Comparison of ENCODE assay signal across 28 cellular contexts in genomic region chr7:47833211-47833610, GRCh38.
DNase-seq lines count a peak whose midpoint lies in the region; ATAC-seq and TF ChIP-seq lines count a peak whose summit lies in the region.
"Had no signal": no experiment of that assay in that cellular context is flagged by ENCODE, and none has a peak within 500 bp of the region (broad histone marks: within the 10 kb centered on the region; RNA-seq: fewer than 3 reads in every experiment).

No MANE protein-coding gene starts in this region.

- ATAC-seq in GM18909 (IDR thresholded peaks at IDR 0.05; ENCODE audit: poor library complexity, unreplicated experiment) (peak; percentile 81), HG02943 (IDR thresholded peaks at IDR 0.05; ENCODE audit: low read depth, unreplicated experiment) (peak; percentile 64), Panc1 (no peak), GM21360 (IDR thresholded peaks at IDR 0.05; ENCODE audit: unreplicated experiment) (no peak), GM23338 (no peak)
- ATAC-seq in stimulated activated memory B cell treated with anti-CD40 and anti-IgM and Interleukin-4, amounts not matched to agents 10 μg/mL and 1 μg/mL and 100 μg/mL, for 72 hours = peak; percentile 82

- intact Hi-C loops in Panc1 (cut with micrococcal nuclease; ENCODE audit: unreplicated experiment) = no loop called here
- intact Hi-C loops in stomach (cut with DNase I; ENCODE audit: low total_unique reads) = no loop called here

- H3K9me3 Mint-ChIP-seq in stimulated activated memory B cell treated with anti-CD40 and anti-IgM and Interleukin-4, amounts not matched to agents 10 μg/mL and 1 μg/mL and 100 μg/mL, for 72 hours = no peaks in the 10 kb centered on the region
- no peaks in the 10 kb centered on the region for H3K9me3 Mint-ChIP-seq in GM23338
- H3K9me3 Mint-ChIP-seq: CD4-positive, CD25-positive, alpha-beta regulatory T cell had no signal

- H3K4me1 Mint-ChIP-seq in stimulated activated memory B cell treated with anti-CD40 and anti-IgM and Interleukin-4, amounts not matched to agents 10 μg/mL and 1 μg/mL and 100 μg/mL, for 72 hours = peaks cover 15% of the 10 kb centered on the region
- no peaks in the 10 kb centered on the region for H3K4me1 Mint-ChIP-seq in GM23338
- H3K4me1 Mint-ChIP-seq: CD4-positive, CD25-positive, alpha-beta regulatory T cell had no signal

- no TSS peak for BruUV-seq in Panc1 (replicated peaks; lab: Mats Ljungman, UMichigan)

- H3K36me3 ChIP-seq in Panc1 (ENCODE audit: control insufficient read depth, insufficient read depth, low read length) = no peaks in the 10 kb centered on the region
- H3K36me3 ChIP-seq in stomach = no peaks in the 10 kb centered on the region
- H3K36me3 ChIP-seq in GM23338 (ENCODE audit: insufficient read depth) = no peaks in the 10 kb centered on the region
- H3K36me3 ChIP-seq: spleen, thoracic aorta, vagina had no signal

- in situ Hi-C loops in Panc1 (cut with HindIII; ENCODE audit: low pct_unique_long_range_greater_than_20kb, low sequenced_read_pairs) = no loop called here

- H3K4me2 ChIP-seq in GM23338 = no peak overlapping the region
- H3K4me2 ChIP-seq: KMS-11, SK-N-SH had no signal

- CTCF ChIA-PET in Panc1 (lab: Charles Lee) = interaction anchor here (0.5 to 0.9 kb wide), 2 partner anchors 14 to 269 kb away, joined by 3 to 6 read pairs; no protein-coding TSS in a partner anchor

- no peaks in the 10 kb centered on the region for H3K9me2 ChIP-seq in GM23338 (ENCODE audit: insufficient read depth)
- H3K9me2 ChIP-seq: SK-N-SH had no signal

- H3K36me3 Mint-ChIP-seq in stimulated activated memory B cell treated with anti-CD40 and anti-IgM and Interleukin-4, amounts not matched to agents 10 μg/mL and 1 μg/mL and 100 μg/mL, for 72 hours = no peaks in the 10 kb centered on the region
- H3K36me3 Mint-ChIP-seq in GM23338 (ENCODE audit: low read depth) = no peaks in the 10 kb centered on the region
- H3K36me3 Mint-ChIP-seq: CD4-positive, CD25-positive, alpha-beta regulatory T cell had no signal

- peak overlapping the region; percentile 8; the same call in 1 of the 2 replicates for H3K27ac ChIP-seq in Panc1 (ENCODE audit: low read length)
- H3K27ac ChIP-seq in stomach = no peak overlapping the region
- no peak overlapping the region for H3K27ac ChIP-seq in GM23338 (ENCODE audit: low read depth)
- H3K27ac ChIP-seq: KMS-11, spleen, thoracic aorta, vagina had no signal

- H3K4me1 ChIP-seq in Panc1 (ENCODE audit: control insufficient read depth, insufficient read depth, low read length) = peaks cover 5% of the 10 kb centered on the region
- no peaks in the 10 kb centered on the region for H3K4me1 ChIP-seq in stomach
- H3K4me1 ChIP-seq in GM23338 (ENCODE audit: insufficient read depth) = no peaks in the 10 kb centered on the region
- H3K4me1 ChIP-seq: vagina had no signal

- H3K9me3 ChIP-seq in Panc1 (ENCODE audit: control insufficient read depth, insufficient read depth, low read depth, low read length) = no peaks in the 10 kb centered on the region
- H3K9me3 ChIP-seq in stomach = no peaks in the 10 kb centered on the region
- H3K9me3 ChIP-seq: SK-N-SH, spleen, thoracic aorta, vagina had no signal

- H3K27me3 ChIP-seq in Panc1 (ENCODE audit: control insufficient read depth, insufficient read depth, low read length) = no peaks in the 10 kb centered on the region
- H3K27me3 ChIP-seq in stomach = no peaks in the 10 kb centered on the region
- H3K27me3 ChIP-seq in GM23338 (ENCODE audit: insufficient read depth) = no peaks in the 10 kb centered on the region
- H3K27me3 ChIP-seq: spleen, vagina had no signal

- no peak for TF ChIP-seq POLR2A in stomach (IDR thresholded peaks at IDR 0.05)

- H3K4me3 Mint-ChIP-seq in stimulated activated memory B cell treated with anti-CD40 and anti-IgM and Interleukin-4, amounts not matched to agents 10 μg/mL and 1 μg/mL and 100 μg/mL, for 72 hours = no peak overlapping the region
- no peak overlapping the region for H3K4me3 Mint-ChIP-seq in GM23338
- H3K4me3 Mint-ChIP-seq: CD4-positive, CD25-positive, alpha-beta regulatory T cell had no signal

- TF ChIP-seq CTCF in Panc1 (IDR thresholded peaks at IDR 0.05) (no peak), stomach (IDR thresholded peaks at IDR 0.05) (no peak), GM23338 (conservative IDR thresholded peaks at IDR 0.05; ENCODE audit: low read depth in 2 of 2) (no peak)

- 84 to 89% (median 86%) methylated on average over 7 to 8 of the region's 8 CpGs for WGBS in stomach, 5 donors

- H3K79me2 ChIP-seq in GM23338 (replicated peaks; ENCODE audit: insufficient read depth) = no peaks in the 10 kb centered on the region

- TF ChIP-seq EP300 in stomach (IDR thresholded peaks at IDR 0.05) = no peak

- H2AFZ ChIP-seq in GM23338 = no peak overlapping the region

- POLR2A ChIA-PET in Panc1 (lab: Charles Lee) = interaction anchor here (0.6 kb wide), 1 partner anchor 22 kb away, joined by 3 read pairs; no protein-coding TSS in a partner anchor

- no peaks in the 10 kb centered on the region for H3F3A ChIP-seq in GM23338 (replicated peaks; ENCODE audit: low read depth)

- H3K27me3 Mint-ChIP-seq in stimulated activated memory B cell treated with anti-CD40 and anti-IgM and Interleukin-4, amounts not matched to agents 10 μg/mL and 1 μg/mL and 100 μg/mL, for 72 hours = peaks cover 20% of the 10 kb centered on the region
- peaks cover 9% of the 10 kb centered on the region for H3K27me3 Mint-ChIP-seq in GM23338 (ENCODE audit: insufficient read depth, low read depth, poor library complexity)
- H3K27me3 Mint-ChIP-seq: CD4-positive, CD25-positive, alpha-beta regulatory T cell had no signal

- no peak overlapping the region for H3K4me3 ChIP-seq in Panc1 (ENCODE audit: low read depth in 2 of 2, low read length in 2 of 2)
- no peak overlapping the region for H3K4me3 ChIP-seq in stomach
- H3K4me3 ChIP-seq in GM23338 = no peak overlapping the region
- H3K4me3 ChIP-seq: spleen, thoracic aorta, vagina had no signal

- peak overlapping the region; percentile 2 for H3K27ac Mint-ChIP-seq in stimulated activated memory B cell treated with anti-CD40 and anti-IgM and Interleukin-4, amounts not matched to agents 10 μg/mL and 1 μg/mL and 100 μg/mL, for 72 hours
- H3K27ac Mint-ChIP-seq in GM23338 = no peak overlapping the region; the same call in 1 of the 2 replicates
- H3K27ac Mint-ChIP-seq: CD4-positive, CD25-positive, alpha-beta regulatory T cell had no signal

- no peaks in the 10 kb centered on the region for H4K20me1 ChIP-seq in GM23338 (replicated peaks; ENCODE audit: insufficient read depth)

- DNase-seq in Panc1 (ENCODE audit: low read depth, low spot score) (no peak), stomach (no peak), GM23338 (ENCODE audit: low spot score) (no peak)
- DNase-seq: activated CD4-positive, alpha-beta T cell treated with anti-CD3 and anti-CD28 coated beads for 4 hours; activated naive CD4-positive, alpha-beta T cell treated with anti-CD3 and anti-CD28 coated beads, Interleukin-2, amount 50 U/mL, for 16 hours; activated T-cell treated with anti-CD3 and anti-CD28 coated beads, Interleukin-2, amount 50 U/mL, for 48 hours; amygdala; CD4-positive, CD25-positive, alpha-beta regulatory T cell; effector memory CD4-positive, alpha-beta T cell; foreskin melanocyte; mesendoderm; NCI-H1694; NCI-H2171; NCI-H524 treated with DMSO at 0.1 percent for 48 hours; occipital lobe; retina; RPMI8226; SK-N-SH; spleen; stimulated activated CD4-positive, alpha-beta T cell treated with anti-CD3 and anti-CD28 coated beads, Interleukin-2, amount 100 ng/mL, for 48 hours; stimulated activated naive CD4-positive, alpha-beta T cell had no signal

TF ChIP-seq in GM23338, 12 proteins besides CTCF, POLR2A, EP300 and RAD21 (continues in another document):
- TF ChIP-seq STAT1 (IDR thresholded peaks at IDR 0.05; ENCODE audit: unreplicated experiment) (no peak), ETS1 (IDR thresholded peaks at IDR 0.05) (no peak)

Comparison
In these comparisons a context has a peak if more than half of its experiments do, and no peak if none do; other contexts are left out.
1. ATAC-seq: peak in GM18909 (single experiment), HG02943 (single experiment) and stimulated activated memory B cell treated with anti-CD40 and anti-IgM and Interleukin-4, amounts not matched to agents 10 μg/mL and 1 μg/mL and 100 μg/mL, for 72 hours (single experiment); none in Panc1 (single experiment), GM21360 (single experiment) and GM23338 (single experiment).